ENCODE assay signal across 27 cellular contexts in the genomic region with DNA sequence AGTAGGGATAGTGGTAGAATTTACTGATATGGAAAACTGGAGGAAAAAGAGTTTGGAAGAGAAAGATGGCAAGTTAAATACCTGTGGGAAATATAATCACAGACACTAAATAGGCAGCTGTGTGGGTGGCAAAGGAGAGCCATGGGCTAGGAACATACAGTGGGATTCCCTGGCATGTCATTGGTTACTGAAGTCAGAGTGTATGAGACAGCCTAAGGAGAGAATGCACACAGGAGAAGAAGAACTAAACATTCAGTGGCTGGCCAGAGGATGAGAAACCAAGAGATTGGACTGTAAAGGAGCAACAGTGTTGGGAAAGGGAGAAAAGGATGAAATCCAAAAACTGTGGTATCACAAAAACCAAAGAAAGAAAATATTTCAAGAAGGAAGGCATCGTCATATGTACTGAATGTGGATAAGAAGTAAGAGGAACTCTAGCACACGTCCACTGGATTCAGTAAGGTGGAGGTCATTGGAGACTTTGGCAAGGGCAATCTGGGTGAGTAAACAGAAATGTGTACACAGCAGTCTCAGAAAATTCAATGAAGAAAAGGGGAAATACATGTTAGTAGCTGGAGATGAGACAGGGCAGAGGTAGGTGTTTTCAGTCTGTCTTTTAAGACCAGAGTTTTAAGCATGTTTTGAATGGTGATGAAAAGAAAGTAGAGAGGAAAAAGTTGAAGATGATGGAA.
DNase-seq lines count a peak whose midpoint lies in the region; ATAC-seq and TF ChIP-seq lines count a peak whose summit lies in the region.
"Had no signal": no experiment of that assay in that cellular context is flagged by ENCODE, and none has a peak within 500 bp of the region (broad histone marks: within the 10 kb centered on the region; RNA-seq: fewer than 3 reads in every experiment).

No MANE protein-coding gene starts in this region.

- CTCF ChIA-PET in HEK293 (lab: Yijun Ruan, JAX) = interaction anchor here (0.6 to 1.3 kb wide), 4 partner anchors 10 to 181 kb away, joined by 3 to 5 read pairs (median 4); no protein-coding TSS in a partner anchor

- TF ChIP-seq POLR2A in body of pancreas (IDR thresholded peaks at IDR 0.05) = no peak

- no peak overlapping the region for H2BK15ac ChIP-seq in mesenchymal stem cell (ENCODE audit: low read depth, poor library complexity, severe bottlenecking)

- H3K23ac ChIP-seq in mesenchymal stem cell (ENCODE audit: low read length in 2 of 2) = no peak overlapping the region

- no peak overlapping the region for H3K18ac ChIP-seq in mesenchymal stem cell (ENCODE audit: low read depth in 1 of 2, low read length in 2 of 2)

- H3K9me3 ChIP-seq in HEK293 (ENCODE audit: control insufficient read depth, insufficient read depth, low read depth, low read length) (no peaks in the 10 kb centered on the region; the same call in 1 of the 2 replicates), body of pancreas (no peaks in the 10 kb centered on the region), mesenchymal stem cell (ENCODE audit: control insufficient read depth, low read length) (no peaks in the 10 kb centered on the region)
- H3K9me3 ChIP-seq: SJCRH30 had no signal

- no peak overlapping the region for H3K14ac ChIP-seq in mesenchymal stem cell (ENCODE audit: low read length in 2 of 2)

- POLR2A ChIA-PET in HEK293 (lab: Yijun Ruan, JAX) = no interaction called here

- H4K91ac ChIP-seq in mesenchymal stem cell (ENCODE audit: low read length) = no peak overlapping the region

- H2BK120ac ChIP-seq in mesenchymal stem cell (ENCODE audit: low read depth, low read length) = no peak overlapping the region

- no peak overlapping the region for H2BK5ac ChIP-seq in mesenchymal stem cell (ENCODE audit: low read depth, low read length, poor library complexity, severe bottlenecking)

- no peak overlapping the region for H2AK5ac ChIP-seq in mesenchymal stem cell (ENCODE audit: low read length, severe bottlenecking)

- H3K4me3 ChIP-seq in HEK293 (ENCODE audit: low read depth, low read length) = no peak overlapping the region
- H3K4me3 ChIP-seq in body of pancreas = no peak overlapping the region
- H3K4me3 ChIP-seq in mesenchymal stem cell (ENCODE audit: insufficient read depth in 1 of 2, low read depth in 1 of 2, low read length in 2 of 2) = no peak overlapping the region
- H3K4me3 ChIP-seq: SJCRH30, stomach, tibial nerve had no signal

- H4K8ac ChIP-seq in mesenchymal stem cell (ENCODE audit: low read length) = no peak overlapping the region

- peak; percentile 73 for ATAC-seq in body of pancreas
- ATAC-seq: activated CD4-positive, alpha-beta T cell treated with anti-CD3 and anti-CD28 coated beads for 36 hours had no signal

- H3K27me3 ChIP-seq in body of pancreas (no peaks in the 10 kb centered on the region), mesenchymal stem cell (ENCODE audit: control insufficient read depth in 1 of 2, insufficient read depth in 1 of 2, low read length in 2 of 2) (no peaks in the 10 kb centered on the region)
- H3K27me3 ChIP-seq: SJCRH30, stomach, tibial nerve had no signal

- no peak overlapping the region for H3K4me2 ChIP-seq in mesenchymal stem cell (ENCODE audit: low read length, poor library complexity, severe bottlenecking)

- TF ChIP-seq CTCF in HEK293 (tag by site-specific recombination; IDR thresholded peaks at IDR 0.05) (no peak), body of pancreas (IDR thresholded peaks at IDR 0.05) (no peak)

- no peak overlapping the region for H2BK12ac ChIP-seq in mesenchymal stem cell (ENCODE audit: low read length in 2 of 2)

- H3K79me1 ChIP-seq in mesenchymal stem cell (replicated peaks; ENCODE audit: low read length, poor library complexity, severe bottlenecking) = peaks cover 12% of the 10 kb centered on the region

- H3K27ac ChIP-seq in HEK293 (ENCODE audit: extremely low read depth, low read depth, low read length) (no peak overlapping the region), body of pancreas (no peak overlapping the region), mesenchymal stem cell (ENCODE audit: low read length, poor library complexity, severe bottlenecking) (no peak overlapping the region)
- H3K27ac ChIP-seq: 22Rv1, SJCRH30, tibial nerve had no signal

- no peak overlapping the region for H2AFZ ChIP-seq in mesenchymal stem cell (ENCODE audit: low read depth, low read length)

- H3K4me1 ChIP-seq in HEK293 (ENCODE audit: control insufficient read depth, insufficient read depth, low read length) (peaks cover 11% of the 10 kb centered on the region), body of pancreas (peaks cover 11% of the 10 kb centered on the region), mesenchymal stem cell (ENCODE audit: control insufficient read depth, insufficient read depth, low read depth, low read length) (peaks cover 2% of the 10 kb centered on the region)
- H3K4me1 ChIP-seq: SJCRH30 had no signal

- WGBS in body of pancreas, 2 donors = 21 to 23% methylated on average over 2 of the region's 2 CpGs
- WGBS in mesenchymal stem cell = 85% methylated on average over 2 of the region's 2 CpGs

- DNase-seq in DMS53 (lab: John Stamatoyannopoulos, UW) = peak; percentile 50
- DNase-seq in DMS53 treated with DMSO at 0.1 percent for 48 hours (lab: John Stamatoyannopoulos, UW; ENCODE audit: unreplicated experiment) = no peak
- DNase-seq in body of pancreas = peak in 3 of 4 donors; percentile 35 to 55 (median 51)
- peak; percentile 6 for DNase-seq in mesenchymal stem cell
- no peak for DNase-seq in midbrain (lab: John Stamatoyannopoulos, UW)
- DNase-seq in NCI-H510A (lab: John Stamatoyannopoulos, UW) = no peak
- DNase-seq in 8988T = no peak
- DNase-seq: activated CD4-positive, alpha-beta T cell treated with anti-CD3 and anti-CD28 coated beads for 36 hours; activated CD8-positive, alpha-beta memory T cell treated with anti-CD3 and anti-CD28 coated beads for 24 hours; activated gamma-delta T cell; activated T-cell treated with anti-CD3 and anti-CD28 coated beads, Interleukin-2, amount 50 U/mL, for 1 hour; AML-193; CD4-positive, alpha-beta memory T cell; effector CD8-positive, alpha-beta T cell; foreskin fibroblast; GOT3; NCI-H1092; NCI-H2029 treated with DMSO at 0.1 percent for 48 hours; NCI-H446 treated with DMSO at 0.1 percent for 48 hours; NK-92 treated with Interleukin-12 subunit alpha and Interleukin-12 subunit beta, amount 100 ng/mL, for 24 hours; posterior cingulate gyrus; SJCRH30; stomach; T-helper 1 cell had no signal

- intact Hi-C loops in body of pancreas (cut with DNase I) = no loop called here

- no peak overlapping the region for H3K4ac ChIP-seq in mesenchymal stem cell (ENCODE audit: low read depth in 1 of 2, low read length in 2 of 2)

- H3K9ac ChIP-seq in mesenchymal stem cell (ENCODE audit: low read length) = no peak overlapping the region

- H3K36me3 ChIP-seq in HEK293 (ENCODE audit: control insufficient read depth in 2 of 2, insufficient read depth in 1 of 2, low read length in 2 of 2) (no peaks in the 10 kb centered on the region; a peak in 1 of 3 replicates), body of pancreas (replicated peaks in 1 of 2; ENCODE audit: insufficient read depth in 1 of 2, low read depth in 2 of 2) (no peaks in the 10 kb centered on the region), mesenchymal stem cell (ENCODE audit: control insufficient read depth in 1 of 2, insufficient read depth in 2 of 2, low read depth in 1 of 2, low read length in 2 of 2) (no peaks in the 10 kb centered on the region)
- H3K36me3 ChIP-seq: SJCRH30, stomach, tibial nerve had no signal

TF ChIP-seq in HEK293, 187 proteins besides CTCF, POLR2A, EP300 and RAD21:
- TF ChIP-seq ZNF510 (tag by site-specific recombination; IDR thresholded peaks at IDR 0.05; ENCODE audit: insufficient replicate concordance) (no peak), ZFHX2 (tag by site-specific recombination; conservative IDR thresholded peaks at IDR 0.05) (0 out of 2 replicates have a peak, but pooled peaks have one; percentile 26), ZNF76 (tag by site-specific recombination; IDR thresholded peaks at IDR 0.05; ENCODE audit: borderline replicate concordance, low read depth) (no peak), ZNF292 (tag by site-specific recombination; IDR thresholded peaks at IDR 0.05; ENCODE audit: borderline replicate concordance, low read depth) (no peak), ZSCAN30 (tag by site-specific recombination; IDR thresholded peaks at IDR 0.05) (no peak), ZFP37 (tag by site-specific recombination; IDR thresholded peaks at IDR 0.05) (no peak), ZNF677 (tag by site-specific recombination; IDR thresholded peaks at IDR 0.05) (no peak), ZNF155 (tag by site-specific recombination; IDR thresholded peaks at IDR 0.05) (no peak), TRIM28 (IDR thresholded peaks at IDR 0.05; ENCODE audit: borderline replicate concordance, low read length) (no peak)

Comparison
In these comparisons a context has a peak if more than half of its experiments do, and no peak if none do; other contexts are left out.
1. DNase-seq: peak in DMS53 (single experiment), body of pancreas (3 of 4) and mesenchymal stem cell (single experiment); none in DMS53 treated with DMSO at 0.1 percent for 48 hours (single experiment), midbrain (single experiment), NCI-H510A (single experiment) and 8988T (single experiment).